In the genomic region with DNA sequence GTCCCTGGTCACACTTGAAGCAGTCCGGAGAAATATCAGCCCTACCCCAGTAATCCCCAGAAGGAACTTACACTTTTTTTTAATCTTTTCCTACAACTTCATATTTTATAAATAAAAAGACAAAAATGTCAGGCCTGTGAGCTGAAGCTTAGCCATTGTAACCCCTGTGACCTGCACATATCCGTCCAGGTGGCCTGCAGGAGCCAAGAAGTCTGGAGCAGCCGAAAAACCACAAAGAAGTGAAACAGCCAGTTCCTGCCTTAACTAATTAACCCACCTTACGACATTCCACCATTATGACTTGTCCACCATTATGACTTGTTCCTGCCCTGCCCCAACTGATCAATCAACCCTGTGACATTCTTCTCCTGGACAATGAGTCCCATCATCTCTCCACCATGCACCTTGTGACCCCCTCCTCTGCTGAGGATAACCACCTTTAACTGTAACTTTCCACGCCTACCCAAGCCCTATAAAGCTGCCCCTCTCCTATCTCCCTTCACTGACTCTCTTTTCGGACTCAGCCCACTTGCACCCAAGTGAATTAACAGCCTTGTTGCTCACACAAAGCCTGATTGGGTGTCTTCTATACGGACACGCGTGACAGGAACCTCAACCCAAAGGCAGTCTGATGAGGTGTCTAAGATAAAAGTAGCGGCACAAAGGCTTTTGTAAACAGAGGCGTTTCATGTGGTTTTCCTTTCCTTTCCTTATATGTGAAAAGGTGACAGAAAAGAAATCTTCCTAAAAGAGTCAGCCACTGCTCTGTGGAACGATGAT, we compare ENCODE assay signal across 8 cellular contexts. TPM values are rescaled to one million over a fixed set of nuclear protein-coding genes. Genes with fewer than 3 reads are reported as not detected.
DNase-seq lines count a peak whose midpoint lies in the region; TF ChIP-seq lines count a peak whose summit lies in the region.
"Not testable (repeated sequence)": the region's sequence is repeated elsewhere in the genome, so short reads cannot be mapped to it uniquely, and the experiment has no call there.

No MANE protein-coding gene starts in this region.

- not testable (repeated sequence) for H3K9me3 ChIP-seq in SK-N-MC (ENCODE audit: low read depth, low read length); neuronal stem cell (replicated peaks in 1 of 2; ENCODE audit: control insufficient read depth in 2 of 2, insufficient read depth in 1 of 2, low read depth in 1 of 2, low read length in 2 of 2)

- not testable (repeated sequence) for TF ChIP-seq CTCF in HL-60 (IDR thresholded peaks at IDR 0.05; ENCODE audit: insufficient read depth, low read length); brain microvascular endothelial cell (IDR thresholded peaks at IDR 0.05; ENCODE audit: low read depth, low read length, missing control alignments)

- H4K8ac ChIP-seq in neuronal stem cell (ENCODE audit: low read depth, low read length): not testable (repeated sequence)

- not testable (repeated sequence) for H3K79me1 ChIP-seq in neuronal stem cell (ENCODE audit: low read depth, low read length)

- DNase-seq in AG08396 (ENCODE audit: low spot score): peak; percentile 8
- peak in 1 of 2 experiments; percentile 25 for DNase-seq in HL-60 (ENCODE audit: low read depth in 1 of 2, low spot score in 1 of 2)
- not testable (repeated sequence) for DNase-seq in SK-N-MC (ENCODE audit: low read depth, low spot score); brain microvascular endothelial cell; neuronal stem cell (ENCODE audit: low spot score)
- DNase-seq in activated CD8-positive, alpha-beta memory T cell treated with anti-CD3 and anti-CD28 coated beads, Interleukin-2, amount 50 U/mL, for 24 hours (ENCODE audit: extremely low read depth): peak; percentile 8
- peak; percentile 36 for DNase-seq in cardiac septum (ENCODE audit: low spot score)
- DNase-seq in stimulated activated CD8-positive, alpha-beta memory T cell treated with anti-CD3 and anti-CD28 coated beads, Interleukin-4, amount 100 ng/mL, for 1 hour (ENCODE audit: low read depth in 2 of 2, low spot score in 1 of 2): peak; percentile 16 to 37

- H2BK12ac ChIP-seq in neuronal stem cell (ENCODE audit: low read length): not testable (repeated sequence)

- H3K4ac ChIP-seq in neuronal stem cell (ENCODE audit: low read length): not testable (repeated sequence)

- H3K4me1 ChIP-seq in neuronal stem cell (ENCODE audit: control insufficient read depth in 2 of 2, insufficient read depth in 1 of 2, low read depth in 1 of 2, low read length in 2 of 2): not testable (repeated sequence)

- H4K91ac ChIP-seq in neuronal stem cell (ENCODE audit: low read depth, low read length, poor library complexity): not testable (repeated sequence)

- not testable (repeated sequence) for H2AK5ac ChIP-seq in neuronal stem cell (ENCODE audit: low read depth, low read length)

- peak overlapping the region; percentile 43 for H3K4me2 ChIP-seq in neuronal stem cell (ENCODE audit: insufficient read depth, low read length, poor library complexity, severe bottlenecking)

- peak overlapping the region; percentile 100 for H3K27ac ChIP-seq in HL-60 (replicated peaks)
- not testable (repeated sequence) for H3K27ac ChIP-seq in SK-N-MC, brain microvascular endothelial cell
- peak overlapping the region; percentile 96 for H3K27ac ChIP-seq in neuronal stem cell (replicated peaks; ENCODE audit: low read length)

- in situ Hi-C loops in brain microvascular endothelial cell (cut with HindIII; ENCODE audit: low pct_ligation_motif_present, low sequenced_read_pairs): not testable (repeated sequence)

- H3K27me3 ChIP-seq in HL-60 (ENCODE audit: insufficient read depth, poor library complexity, severe bottlenecking); brain microvascular endothelial cell (replicated peaks): not testable (repeated sequence)
- peaks cover 0 to 17% (median 0%) of the 10 kb centered on the region in 3 experiments for H3K27me3 ChIP-seq in neuronal stem cell (ENCODE audit: control insufficient read depth in 3 of 3, insufficient read depth in 3 of 3, low read depth in 1 of 3, low read length in 3 of 3)

- H3K18ac ChIP-seq in neuronal stem cell (ENCODE audit: low read length): not testable (repeated sequence)

- H3K4me3 ChIP-seq in HL-60 (replicated peaks; ENCODE audit: insufficient read depth, low read length) (peak overlapping the region; percentile 53), SK-N-MC (peak overlapping the region; percentile 78), brain microvascular endothelial cell (ENCODE audit: low read depth, low read length) (peak overlapping the region; percentile 64), neuronal stem cell (ENCODE audit: low read length in 2 of 2) (peak overlapping the region in 1 of 2 donors; percentile 88)

- not testable (repeated sequence) for H3K36me3 ChIP-seq in SK-N-MC (ENCODE audit: insufficient read depth, low read length); brain microvascular endothelial cell (replicated peaks); neuronal stem cell (replicated peaks in 1 of 2; ENCODE audit: control insufficient read depth in 2 of 2, insufficient read depth in 2 of 2, low read length in 2 of 2)

- WGBS in neuronal stem cell (ENCODE audit: extremely low coverage in 2 of 2, insufficient read length in 2 of 2, insufficient replicate concordance in 1 of 2), 2 donors: no CpG with 5 or more reads among the region's 12 CpGs

- H2BK120ac ChIP-seq in neuronal stem cell (ENCODE audit: low read depth, low read length): not testable (repeated sequence)

- H2BK15ac ChIP-seq in neuronal stem cell (ENCODE audit: low read length): not testable (repeated sequence)

- peak overlapping the region; percentile 71 for H3K9ac ChIP-seq in SK-N-MC (ENCODE audit: insufficient read length)
- peak overlapping the region; percentile 91 for H3K9ac ChIP-seq in neuronal stem cell (ENCODE audit: low read depth, low read length, poor library complexity)

- H2AFZ ChIP-seq in neuronal stem cell (ENCODE audit: low read length): not testable (repeated sequence)

- H3K14ac ChIP-seq in neuronal stem cell (ENCODE audit: low read length): not testable (repeated sequence)

- not testable (repeated sequence) for H2BK5ac ChIP-seq in neuronal stem cell (ENCODE audit: low read length)

- H3K23ac ChIP-seq in neuronal stem cell (ENCODE audit: low read depth, low read length, poor library complexity): not testable (repeated sequence)

- intact Hi-C loops in cardiac septum (cut with DNase I): not testable (repeated sequence)

RNA-seq across cellular contexts. Expression of a gene that starts 20.3 kb away (rescaled TPM):
- not detected for total RNA-seq in cardiac septum
- polyA plus RNA-seq in neuronal stem cell (2013, experiment 1 of 2): not detected
- not detected for polyA plus RNA-seq in neuronal stem cell (2013, experiment 2 of 2)

RNA-seq across cellular contexts. Expression of a gene that starts 48.3 kb away (rescaled TPM):
- not detected for total RNA-seq in cardiac septum
- not detected for polyA plus RNA-seq in neuronal stem cell (2013, experiment 1 of 2)
- polyA plus RNA-seq in neuronal stem cell (2013, experiment 2 of 2): not detected
